In the genomic region with DNA sequence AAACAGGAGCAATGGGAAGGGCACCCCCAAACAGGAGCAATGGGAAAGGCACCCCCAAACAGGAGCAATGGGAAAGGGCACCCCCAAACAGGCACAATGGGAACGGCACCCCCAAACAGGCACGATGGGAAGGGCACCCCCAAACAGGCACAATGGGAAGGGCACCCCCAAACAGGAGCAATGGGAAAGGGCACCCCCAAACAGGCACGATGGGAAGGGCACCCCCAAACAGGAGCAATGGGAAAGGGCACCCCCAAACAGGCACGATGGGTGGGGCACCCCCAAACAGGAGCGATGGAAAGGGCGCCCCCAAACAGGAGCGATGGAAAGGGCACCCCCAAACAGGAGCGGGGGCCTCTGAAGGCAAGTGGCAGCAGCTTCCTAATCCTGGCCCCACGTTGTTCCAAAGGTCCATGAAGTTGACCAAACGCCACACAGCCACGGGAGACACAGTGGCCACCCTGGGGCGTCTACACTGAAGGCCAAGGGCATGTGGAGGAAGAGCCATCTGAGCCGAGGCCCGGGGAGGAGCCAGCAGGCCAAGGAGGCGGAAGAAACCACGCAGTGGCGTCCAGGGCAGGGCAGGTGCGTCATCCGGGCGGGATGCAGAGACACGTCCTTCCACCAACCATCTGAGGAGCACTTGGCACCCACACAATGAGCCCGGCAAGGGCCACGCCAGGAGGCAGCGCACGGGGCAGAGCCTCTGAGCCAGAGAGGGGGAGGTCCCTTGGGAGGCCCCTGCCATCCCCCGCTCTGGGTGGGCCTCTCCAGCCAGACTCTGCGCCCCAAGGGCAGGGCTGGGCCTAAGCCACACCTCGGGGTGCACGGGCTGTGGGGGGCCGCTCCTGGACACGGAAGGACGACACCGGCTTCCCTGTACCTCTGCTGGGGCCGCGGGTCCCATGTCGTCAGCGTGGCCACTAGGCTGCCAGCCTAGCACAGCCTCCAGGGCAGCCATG, we compare ENCODE assay signal across 13 cellular contexts. TPM values are rescaled to one million over a fixed set of nuclear protein-coding genes. Genes with fewer than 3 reads are reported as not detected.
DNase-seq lines count a peak whose midpoint lies in the region; ATAC-seq and TF ChIP-seq lines count a peak whose summit lies in the region.
"Had no signal": no experiment of that assay in that cellular context is flagged by ENCODE, and none has a peak within 500 bp of the region (broad histone marks: within the 10 kb centered on the region; RNA-seq: fewer than 3 reads in every experiment).

No MANE protein-coding gene starts in this region.

- intact Hi-C loops in Calu3 (cut with micrococcal nuclease; ENCODE audit: unreplicated experiment) = loop anchor here (5.0 kb wide), 1 partner anchor 105 kb away; no protein-coding TSS in a partner anchor

- H3K9ac ChIP-seq in neuronal stem cell (ENCODE audit: low read depth, low read length, poor library complexity) = no peak overlapping the region

- ATAC-seq in T-cell (replicated peaks in 1 of 4) (no peak), HG03565 (IDR thresholded peaks at IDR 0.05; ENCODE audit: unreplicated experiment) (no peak), HG02938 (IDR thresholded peaks at IDR 0.05; ENCODE audit: unreplicated experiment) (no peak)

- peaks cover 0 to 25% (median 0%) of the 10 kb centered on the region in 3 experiments for H3K27me3 ChIP-seq in neuronal stem cell (ENCODE audit: control insufficient read depth in 3 of 3, insufficient read depth in 3 of 3, low read depth in 1 of 3, low read length in 3 of 3)
- H3K27me3 ChIP-seq: Peyer's patch had no signal

- no peaks in the 10 kb centered on the region for H3K79me1 ChIP-seq in neuronal stem cell (ENCODE audit: low read depth, low read length)

- peak overlapping the region; percentile 65 for H3K14ac ChIP-seq in neuronal stem cell (ENCODE audit: low read length)

- peak overlapping the region; percentile 10 for H3K23ac ChIP-seq in neuronal stem cell (ENCODE audit: low read depth, low read length, poor library complexity)

- no TSS peak for BruUV-seq in Calu3 (replicated peaks; lab: Mats Ljungman, UMichigan)

- H3K4me2 ChIP-seq in neuronal stem cell (ENCODE audit: insufficient read depth, low read length, poor library complexity, severe bottlenecking) = no peak overlapping the region
- H3K4me2 ChIP-seq: GM23338 had no signal

- H2BK120ac ChIP-seq in neuronal stem cell (ENCODE audit: low read depth, low read length) = no peak overlapping the region

- H3K27me3 Mint-ChIP-seq in Calu3 (ENCODE audit: unreplicated experiment) (peaks cover 84% of the 10 kb centered on the region), T-cell (peaks cover 3 to 12% of the 10 kb centered on the region in 2 donors)

- POLR2A ChIA-PET in T-cell (lab: Charles Lee) = no interaction called here

- H3K9me3 Mint-ChIP-seq in Calu3 (ENCODE audit: low read depth, unreplicated experiment) (no peaks in the 10 kb centered on the region), T-cell (no peaks in the 10 kb centered on the region)
- H3K9me3 Mint-ChIP-seq: CD8-positive, alpha-beta memory T cell; GM23338; HFFc6 had no signal

- H3K27ac Mint-ChIP-seq in Calu3 (ENCODE audit: unreplicated experiment) = no peak overlapping the region
- H3K27ac Mint-ChIP-seq in T-cell = no peak overlapping the region
- H3K27ac Mint-ChIP-seq: GM23338, HFFc6 had no signal

- peaks cover 5% of the 10 kb centered on the region for H3K36me3 Mint-ChIP-seq in Calu3 (ENCODE audit: insufficient read depth, unreplicated experiment)
- no peaks in the 10 kb centered on the region for H3K36me3 Mint-ChIP-seq in T-cell
- H3K36me3 Mint-ChIP-seq: CD8-positive, alpha-beta memory T cell had no signal

- H3K9me3 ChIP-seq in neuronal stem cell (replicated peaks in 1 of 2; ENCODE audit: control insufficient read depth in 2 of 2, insufficient read depth in 1 of 2, low read depth in 1 of 2, low read length in 2 of 2) = no peaks in the 10 kb centered on the region
- H3K9me3 ChIP-seq: Peyer's patch had no signal

- DNase-seq in Calu3 = peak; percentile 56
- peak; percentile 31 for DNase-seq in M059J (ENCODE audit: low read depth)
- DNase-seq in epithelial cell of esophagus (ENCODE audit: low read depth) = peak; percentile 61
- no peak for DNase-seq in neuronal stem cell (ENCODE audit: low spot score)
- DNase-seq in T-cell = no peak
- DNase-seq: ACHN; CD8-positive, alpha-beta memory T cell; HFFc6; NCI-H446 had no signal

- no peak overlapping the region for H3K27ac ChIP-seq in neuronal stem cell (replicated peaks; ENCODE audit: low read length)

- no peak overlapping the region for H3K4me3 Mint-ChIP-seq in Calu3 (ENCODE audit: low read depth, unreplicated experiment)
- H3K4me3 Mint-ChIP-seq in T-cell = no peak overlapping the region
- H3K4me3 Mint-ChIP-seq: GM23338, HFFc6 had no signal

- peaks cover 11 to 20% of the 10 kb centered on the region in 2 donors for H3K4me1 ChIP-seq in neuronal stem cell (ENCODE audit: control insufficient read depth in 2 of 2, insufficient read depth in 1 of 2, low read depth in 1 of 2, low read length in 2 of 2)
- H3K4me1 ChIP-seq: Peyer's patch had no signal

- H2AK5ac ChIP-seq in neuronal stem cell (ENCODE audit: low read depth, low read length) = peak overlapping the region; percentile 48

- H4K8ac ChIP-seq in neuronal stem cell (ENCODE audit: low read depth, low read length) = no peak overlapping the region

- TF ChIP-seq CTCF in Calu3 (IDR thresholded peaks at IDR 0.05; ENCODE audit: unreplicated experiment) (peak; percentile 10), epithelial cell of esophagus (IDR thresholded peaks at IDR 0.05; ENCODE audit: insufficient read depth, low read depth, low read length, missing control alignments) (no peak)

- WGBS in neuronal stem cell (ENCODE audit: extremely low coverage in 2 of 2, insufficient read length in 2 of 2, insufficient replicate concordance in 1 of 2), 2 donors = no CpG with 5 or more reads among the region's 37 CpGs

- no peak overlapping the region for H3K4ac ChIP-seq in neuronal stem cell (ENCODE audit: low read length)

- H2BK5ac ChIP-seq in neuronal stem cell (ENCODE audit: low read length) = no peak overlapping the region

- H2BK15ac ChIP-seq in neuronal stem cell (ENCODE audit: low read length) = peak overlapping the region; percentile 97

- no peak overlapping the region for H2AFZ ChIP-seq in neuronal stem cell (ENCODE audit: low read length)
- H2AFZ ChIP-seq: GM23338 had no signal

- H3K18ac ChIP-seq in neuronal stem cell (ENCODE audit: low read length) = peak overlapping the region; percentile 90

- H3K4me3 ChIP-seq in epithelial cell of esophagus (ENCODE audit: low read length) = no peak overlapping the region
- peak overlapping the region in 1 of 2 donors; percentile 54 for H3K4me3 ChIP-seq in neuronal stem cell (ENCODE audit: low read length in 2 of 2)
- H3K4me3 ChIP-seq: GM23338 had no signal

- H2BK12ac ChIP-seq in neuronal stem cell (ENCODE audit: low read length) = peak overlapping the region; percentile 95

- H3K4me1 Mint-ChIP-seq in Calu3 (ENCODE audit: low read depth, unreplicated experiment) (peaks cover 19% of the 10 kb centered on the region), T-cell (peaks cover 10 to 15% (median 10%) of the 10 kb centered on the region in 3 donors)

- CTCF ChIA-PET in Calu3 (lab: Charles Lee) (interaction anchor here (0.7 to 2.1 kb wide), 5 partner anchors 10 to 138 kb away, joined by 3 to 8 read pairs (median 4); no protein-coding TSS in a partner anchor), T-cell (lab: Charles Lee) (no interaction called here)

- H4K91ac ChIP-seq in neuronal stem cell (ENCODE audit: low read depth, low read length, poor library complexity) = peak overlapping the region; percentile 16

- H3K36me3 ChIP-seq in neuronal stem cell (replicated peaks in 1 of 2; ENCODE audit: control insufficient read depth in 2 of 2, insufficient read depth in 2 of 2, low read length in 2 of 2) = no peaks in the 10 kb centered on the region
- H3K36me3 ChIP-seq: Peyer's patch had no signal

RNA-seq across cellular contexts. Expression of a gene that starts 21.5 kb away (rescaled TPM):
- total RNA-seq in Calu3 (2022) = not detected in 2 replicates
- 0.07 and 0.54 TPM in 2 replicates for total RNA-seq in M059J (2014; rRNA removed; shearing (Covaris generic))
- 0.28 TPM for polyA plus RNA-seq in neuronal stem cell (2013, experiment 1 of 2)
- polyA plus RNA-seq in neuronal stem cell (2013, experiment 2 of 2) = 0.21 TPM
- total RNA-seq in T-cell = under 1 TPM in 3 of 5 donors, not detected in 2; 0.33 to 0.63 (median 0.53) TPM
- total RNA-seq: CD8-positive, alpha-beta memory T cell had no signal
- polyA plus RNA-seq: CD8-positive, alpha-beta memory T cell had no signal

RNA-seq across cellular contexts. Expression of a gene that starts 44.8 kb away (rescaled TPM):
- total RNA-seq in Calu3 (2022) (51.9 and 63.9 TPM in 2 replicates), T-cell (1 to 10 TPM in 4 of 5 donors, under 1 TPM in 1; 0.98 to 7.2 (median 5.4) TPM)
- total RNA-seq in M059J (2014; rRNA removed; shearing (Covaris generic)) = 43.9 and 69.5 TPM in 2 replicates
- 3.5 TPM for polyA plus RNA-seq in neuronal stem cell (2013, experiment 1 of 2)
- polyA plus RNA-seq in neuronal stem cell (2013, experiment 2 of 2) = 3.9 TPM

Comparison
In these comparisons a context has a peak if more than half of its experiments do, and no peak if none do; other contexts are left out.
1. DNase-seq: peak in Calu3 (single experiment), M059J (single experiment) and epithelial cell of esophagus (single experiment); none in neuronal stem cell (single experiment) and T-cell (0 of 34).